ENCODE assay signal across 8 cellular contexts in genomic region chr12:131132118-131132892, GRCh38.
DNase-seq lines count a peak whose midpoint lies in the region; ATAC-seq and TF ChIP-seq lines count a peak whose summit lies in the region.

No MANE protein-coding gene starts in this region.

- no peak overlapping the region for H2BK5ac ChIP-seq in H9 (ENCODE audit: insufficient read length, low read length)

- no peak overlapping the region for H3K27ac ChIP-seq in H9 (ENCODE audit: insufficient read length, low read depth, low read length)
- no peak overlapping the region for H3K27ac ChIP-seq in foreskin keratinocyte
- H3K27ac ChIP-seq in testis = peak overlapping the region in 1 of 2 donors; percentile 24

- H3K4me2 ChIP-seq in H9 (ENCODE audit: insufficient read depth, insufficient read length, low read length) = peak overlapping the region; percentile 32

- no peak overlapping the region for H3K56ac ChIP-seq in H9 (ENCODE audit: insufficient read length, low read depth, low read length)

- ATAC-seq in activated T-cell treated with anti-CD3 and anti-CD28 coated beads, Interleukin-2, amount 50 U/mL, for 4 hours = peak; percentile 84 to 86
- peak; percentile 54 for ATAC-seq in foreskin keratinocyte

- H3K27me3 ChIP-seq in H9 (ENCODE audit: insufficient read depth, low read length) (no peaks in the 10 kb centered on the region), foreskin keratinocyte (no peaks in the 10 kb centered on the region), testis (no peaks in the 10 kb centered on the region)

- no peak overlapping the region for H3K4ac ChIP-seq in H9 (ENCODE audit: low read depth, low read length)

- no peak overlapping the region for H2AFZ ChIP-seq in H9 (ENCODE audit: low read length)

- H2AK5ac ChIP-seq in H9 (ENCODE audit: insufficient read length, low read length) = no peak overlapping the region

- peaks cover 0 to 3% of the 10 kb centered on the region in 2 experiments; a peak in 1 of 4 replicates for H3K4me1 Mint-ChIP-seq in H9
- H3K4me1 Mint-ChIP-seq in activated T-cell treated with anti-CD3 and anti-CD28 coated beads, Interleukin-2, amount 50 U/mL, for 4 hours (ENCODE audit: low read depth) = no peaks in the 10 kb centered on the region

- H2BK12ac ChIP-seq in H9 (ENCODE audit: insufficient read length, low read depth, low read length) = no peak overlapping the region

- H3K36me3 Mint-ChIP-seq in H9 (ENCODE audit: insufficient read depth in 1 of 3, low read depth in 3 of 3) = no peaks in the 10 kb centered on the region; a peak in 1 of 7 replicates
- no peaks in the 10 kb centered on the region for H3K36me3 Mint-ChIP-seq in activated T-cell treated with anti-CD3 and anti-CD28 coated beads, Interleukin-2, amount 50 U/mL, for 4 hours (ENCODE audit: insufficient read depth)

- no peaks in the 10 kb centered on the region for H3K36me3 ChIP-seq in testis (ENCODE audit: low read depth, missing control alignments)

- no peak overlapping the region for H2BK20ac ChIP-seq in H9 (ENCODE audit: low read depth, low read length, poor library complexity, severe bottlenecking)

- H3K9me3 ChIP-seq in H9 (ENCODE audit: control insufficient read depth, low read depth, low read length) (no peaks in the 10 kb centered on the region), testis (no peaks in the 10 kb centered on the region)

- WGBS in H9 (ENCODE audit: extremely low coverage, insufficient read length, low lambda C conversion rate) = no CpG with 5 or more reads among the region's 29 CpGs
- 32 to 44% methylated on average over 13 to 28 of the region's 29 CpGs for WGBS in testis, 2 donors

- no peak overlapping the region for H3K23ac ChIP-seq in H9 (ENCODE audit: insufficient read length, low read depth, low read length)

- H3K4me1 ChIP-seq in H9 (ENCODE audit: insufficient read depth, low read length) = no peaks in the 10 kb centered on the region
- H3K4me1 ChIP-seq in foreskin keratinocyte = no peaks in the 10 kb centered on the region
- peaks cover 6% of the 10 kb centered on the region for H3K4me1 ChIP-seq in testis

- no peak overlapping the region for H4K8ac ChIP-seq in H9 (replicated peaks; ENCODE audit: insufficient read length, low read depth, low read length)

- H3K27ac Mint-ChIP-seq in H9 = no peak overlapping the region

- no peak overlapping the region for H3K18ac ChIP-seq in H9 (ENCODE audit: insufficient read length, low read depth, low read length)

- H2BK15ac ChIP-seq in H9 (ENCODE audit: low read depth, low read length) = no peak overlapping the region

- no peak overlapping the region for H4K5ac ChIP-seq in H9 (ENCODE audit: insufficient read length, low read depth, low read length)

- no peaks in the 10 kb centered on the region for H3K79me2 ChIP-seq in H9 (ENCODE audit: insufficient read depth, low read length)

- no peak overlapping the region for H4K91ac ChIP-seq in H9 (ENCODE audit: insufficient read length, low read depth, low read length)

- no peak overlapping the region for H3K4me3 ChIP-seq in testis

- H3K27me3 Mint-ChIP-seq in H9 (ENCODE audit: low read depth) = peaks cover 15% of the 10 kb centered on the region
- peaks cover 2% of the 10 kb centered on the region for H3K27me3 Mint-ChIP-seq in activated T-cell treated with anti-CD3 and anti-CD28 coated beads, Interleukin-2, amount 50 U/mL, for 4 hours (ENCODE audit: low read depth)

- no peak overlapping the region for H3K9ac ChIP-seq in H9 (ENCODE audit: extremely low read depth, insufficient read length, low read length)

- H3K23me2 ChIP-seq in H9 (ENCODE audit: insufficient read length, low read depth, low read length, poor library complexity, severe bottlenecking) = no peaks in the 10 kb centered on the region

- peak; percentile 12 for DNase-seq in EL
- peak; percentile 93 for DNase-seq in H9
- peak; percentile 91 for DNase-seq in NCI-H82 (lab: John Stamatoyannopoulos, UW)
- DNase-seq in activated T-cell treated with anti-CD3 and anti-CD28 coated beads, Interleukin-2, amount 50 U/mL, for 4 hours = peak; percentile 75
- DNase-seq in foreskin keratinocyte = no peak
- DNase-seq in occipital lobe (lab: John Stamatoyannopoulos, UW) = peak; percentile 37
- peak; percentile 86 for DNase-seq in testis
- DNase-seq in NCI-H524 treated with DMSO at 0.1 percent for 48 hours (lab: John Stamatoyannopoulos, UW) = no peak

- no peaks in the 10 kb centered on the region for H4K20me1 ChIP-seq in H9 (ENCODE audit: control insufficient read depth, insufficient read depth, insufficient read length)

- no peak overlapping the region for H3T11ph ChIP-seq in H9 (ENCODE audit: low read length)

- H3K79me1 ChIP-seq in H9 (ENCODE audit: insufficient read depth, low read depth, low read length, poor library complexity, severe bottlenecking) = no peaks in the 10 kb centered on the region

- H3K9me3 Mint-ChIP-seq in H9 = peaks cover 0 to 2% of the 10 kb centered on the region in 2 experiments; a peak in 1 of 5 replicates
- H3K9me3 Mint-ChIP-seq in activated T-cell treated with anti-CD3 and anti-CD28 coated beads, Interleukin-2, amount 50 U/mL, for 4 hours = no peaks in the 10 kb centered on the region

- peak overlapping the region; percentile 37 to 58; a peak in 4 of 5 replicates for H3K4me3 Mint-ChIP-seq in H9
- no peak overlapping the region for H3K4me3 Mint-ChIP-seq in activated T-cell treated with anti-CD3 and anti-CD28 coated beads, Interleukin-2, amount 50 U/mL, for 4 hours

- TF ChIP-seq CTCF in H9 (conservative IDR thresholded peaks at IDR 0.05) = peak; percentile 96
- peak; percentile 60 for TF ChIP-seq CTCF in foreskin keratinocyte (conservative IDR thresholded peaks at IDR 0.05)
- peak; percentile 86 to 93 (median 90) for TF ChIP-seq CTCF in testis (IDR thresholded peaks at IDR 0.05)

- intact Hi-C loops in testis (cut with DNase I; ENCODE audit: low total_unique reads) = no loop called here

- no peak for TF ChIP-seq POLR2A in testis (IDR thresholded peaks at IDR 0.05)

- no peak overlapping the region for H2BK120ac ChIP-seq in H9 (ENCODE audit: low read depth, low read length, poor library complexity, severe bottlenecking)

- no peak overlapping the region for H3K14ac ChIP-seq in H9 (ENCODE audit: insufficient read depth, low read length)

Comparison
In these comparisons a context has a peak if more than half of its experiments do, and no peak if none do; other contexts are left out.
1. DNase-seq: peak in EL (single experiment), H9 (single experiment), NCI-H82 (single experiment), activated T-cell treated with anti-CD3 and anti-CD28 coated beads, Interleukin-2, amount 50 U/mL, for 4 hours (single experiment), occipital lobe (single experiment) and testis (single experiment); none in foreskin keratinocyte (0 of 2) and NCI-H524 treated with DMSO at 0.1 percent for 48 hours (single experiment).
2. Peak in every context shown above with its lines, with median percentiles within 50 percentile points of each other: CTCF ChIP-seq.